ENCODE assay signal across 21 cellular contexts in genomic region chr2:236884776-236885175, GRCh38.
DNase-seq lines count a peak whose midpoint lies in the region; ATAC-seq and TF ChIP-seq lines count a peak whose summit lies in the region.
"Had no signal": no experiment of that assay in that cellular context is flagged by ENCODE, and none has a peak within 500 bp of the region (broad histone marks: within the 10 kb centered on the region; RNA-seq: fewer than 3 reads in every experiment).

No MANE protein-coding gene starts in this region.

- H2BK5ac ChIP-seq in trophoblast cell (ENCODE audit: low read depth, low read length, poor library complexity), result no peak overlapping the region

- H4K91ac ChIP-seq in trophoblast cell (ENCODE audit: low read depth, low read length), result peak overlapping the region; percentile 31

- H2AK5ac ChIP-seq in trophoblast cell (ENCODE audit: low read length), result peak overlapping the region; percentile 55

- no peak overlapping the region for H2AFZ ChIP-seq in trophoblast cell (ENCODE audit: insufficient read depth, low read length, poor library complexity)
- H2AFZ ChIP-seq: GM23338 had no signal

- H3K36me3 ChIP-seq in trophoblast cell (ENCODE audit: control insufficient read depth in 1 of 2, insufficient read depth in 2 of 2, low read length in 2 of 2), result peaks cover 0 to 4% of the 10 kb centered on the region in 2 experiments
- H3K36me3 ChIP-seq: BLaER1 had no signal

- peaks cover 4% of the 10 kb centered on the region for H3K9me3 ChIP-seq in trophoblast cell (ENCODE audit: insufficient read depth, low read depth, low read length)
- H3K9me3 ChIP-seq: BLaER1 had no signal

- no peak overlapping the region for H3K4ac ChIP-seq in trophoblast cell (ENCODE audit: low read depth, low read length)

- no peaks in the 10 kb centered on the region for H3K27me3 ChIP-seq in trophoblast cell (ENCODE audit: insufficient read depth, low read length)
- H3K27me3 ChIP-seq: BLaER1 had no signal

- no peak for ATAC-seq in activated CD8-positive, alpha-beta T cell treated with anti-CD3 and anti-CD28 coated beads, Interleukin-2, amount 10 ng/mL, durations not matched to agents 7 days and 5 days
- no peak for ATAC-seq in activated CD8-positive, alpha-beta T cell treated with anti-CD3 and anti-CD28 coated beads for 36 hours
- ATAC-seq in GM18498 (IDR thresholded peaks at IDR 0.05; ENCODE audit: unreplicated experiment) (no peak), HG02938 (IDR thresholded peaks at IDR 0.05; ENCODE audit: unreplicated experiment) (no peak)
- ATAC-seq: GM12878, GM23338, HCT116 had no signal

- H3K27ac Mint-ChIP-seq in activated CD8-positive, alpha-beta T cell treated with anti-CD3 and anti-CD28 coated beads, Interleukin-2, amount 10 ng/mL, durations not matched to agents 7 days and 5 days, result no peak overlapping the region
- no peak overlapping the region for H3K27ac Mint-ChIP-seq in activated CD8-positive, alpha-beta T cell treated with anti-CD3 and anti-CD28 coated beads for 36 hours
- H3K27ac Mint-ChIP-seq: B cell; CD14-positive monocyte; CD4-positive, alpha-beta T cell; CD8-positive, alpha-beta memory T cell; GM23338; H9 had no signal

- CTCF ChIA-PET in activated CD8-positive, alpha-beta T cell treated with anti-CD3 and anti-CD28 coated beads, Interleukin-2, amount 10 ng/mL, durations not matched to agents 7 days and 5 days (lab: Charles Lee), result interaction anchor here (0.7 kb wide), 1 partner anchor 9 kb away, joined by 3 read pairs; no protein-coding TSS in a partner anchor
- CTCF ChIA-PET in activated CD8-positive, alpha-beta T cell treated with anti-CD3 and anti-CD28 coated beads for 36 hours (lab: Charles Lee), result no interaction called here

- no peak overlapping the region for H3K9ac ChIP-seq in trophoblast cell (ENCODE audit: low read length)
- H3K9ac ChIP-seq: BLaER1 had no signal

- H3K27me3 Mint-ChIP-seq in activated CD8-positive, alpha-beta T cell treated with anti-CD3 and anti-CD28 coated beads, Interleukin-2, amount 10 ng/mL, durations not matched to agents 7 days and 5 days (ENCODE audit: low read depth), result peaks cover 6% of the 10 kb centered on the region
- H3K27me3 Mint-ChIP-seq in activated CD8-positive, alpha-beta T cell treated with anti-CD3 and anti-CD28 coated beads for 36 hours, result peaks cover 3% of the 10 kb centered on the region
- H3K27me3 Mint-ChIP-seq: CD4-positive, alpha-beta T cell had no signal

- H2BK120ac ChIP-seq in trophoblast cell (ENCODE audit: insufficient read depth, low read length, poor library complexity), result no peak overlapping the region

- no peaks in the 10 kb centered on the region for H3K9me3 Mint-ChIP-seq in activated CD8-positive, alpha-beta T cell treated with anti-CD3 and anti-CD28 coated beads, Interleukin-2, amount 10 ng/mL, durations not matched to agents 7 days and 5 days (ENCODE audit: insufficient read depth)
- H3K9me3 Mint-ChIP-seq in activated CD8-positive, alpha-beta T cell treated with anti-CD3 and anti-CD28 coated beads for 36 hours, result no peaks in the 10 kb centered on the region
- H3K9me3 Mint-ChIP-seq: CD4-positive, alpha-beta T cell; CD8-positive, alpha-beta memory T cell had no signal

- no peak overlapping the region for H3K4me3 Mint-ChIP-seq in activated CD8-positive, alpha-beta T cell treated with anti-CD3 and anti-CD28 coated beads, Interleukin-2, amount 10 ng/mL, durations not matched to agents 7 days and 5 days
- H3K4me3 Mint-ChIP-seq in activated CD8-positive, alpha-beta T cell treated with anti-CD3 and anti-CD28 coated beads for 36 hours, result no peak overlapping the region
- H3K4me3 Mint-ChIP-seq: B cell; CD14-positive monocyte; CD4-positive, alpha-beta T cell; CD8-positive, alpha-beta memory T cell; GM23338; H9 had no signal

- peaks cover 7 to 10% of the 10 kb centered on the region in 2 experiments for H3K4me1 ChIP-seq in trophoblast cell (ENCODE audit: control insufficient read depth in 1 of 2, insufficient read depth in 2 of 2, low read length in 2 of 2)
- H3K4me1 ChIP-seq: BLaER1 had no signal

- no peak overlapping the region for H3K27ac ChIP-seq in trophoblast cell (ENCODE audit: low read depth, low read length)
- H3K27ac ChIP-seq: 22Rv1, BLaER1 had no signal

- DNase-seq in activated CD8-positive, alpha-beta T cell treated with anti-CD3 and anti-CD28 coated beads, Interleukin-2, amount 10 ng/mL, durations not matched to agents 7 days and 5 days, result peak; percentile 13
- no peak for DNase-seq in activated CD8-positive, alpha-beta T cell treated with anti-CD3 and anti-CD28 coated beads for 36 hours
- DNase-seq in lower leg skin (ENCODE audit: low spot score in 2 of 2), result peak; percentile 10 to 64
- no peak for DNase-seq in trophoblast cell
- no peak for DNase-seq in cerebellar nuclear complex (lab: John Stamatoyannopoulos, UW)
- DNase-seq: CD4-positive, alpha-beta T cell; CD8-positive, alpha-beta memory T cell; DMS 273 treated with DMSO at 0.1 percent for 48 hours; DMS79; EL; GDM1; H9 had no signal

- no peak for TF ChIP-seq CTCF in activated CD8-positive, alpha-beta T cell treated with anti-CD3 and anti-CD28 coated beads for 36 hours (IDR thresholded peaks at IDR 0.05)
- no peak for TF ChIP-seq CTCF in lower leg skin (IDR thresholded peaks at IDR 0.05)

- H3K4me3 ChIP-seq in lower leg skin (ENCODE audit: low read depth, poor library complexity, severe bottlenecking) (no peak overlapping the region), trophoblast cell (ENCODE audit: low read depth, low read length) (no peak overlapping the region)
- H3K4me3 ChIP-seq: BLaER1, GM12878, GM23338 had no signal

- no peak overlapping the region for H3K23ac ChIP-seq in trophoblast cell (ENCODE audit: low read length)

- peak overlapping the region; percentile 14 for H3K14ac ChIP-seq in trophoblast cell (ENCODE audit: low read length)

- TF ChIP-seq POLR2A in lower leg skin (IDR thresholded peaks at IDR 0.05), result no peak

- H3K18ac ChIP-seq in trophoblast cell (ENCODE audit: low read length), result no peak overlapping the region

- intact Hi-C loops in activated CD8-positive, alpha-beta T cell treated with anti-CD3 and anti-CD28 coated beads for 36 hours (cut with micrococcal nuclease), result no loop called here
- intact Hi-C loops in lower leg skin (cut with DNase I; ENCODE audit: low total_unique reads), result no loop called here

- H3K79me1 ChIP-seq in trophoblast cell (ENCODE audit: low read length), result peaks cover 18% of the 10 kb centered on the region

- no peak overlapping the region for H4K12ac ChIP-seq in trophoblast cell (ENCODE audit: low read depth, low read length)

- no peaks in the 10 kb centered on the region for H3K4me1 Mint-ChIP-seq in activated CD8-positive, alpha-beta T cell treated with anti-CD3 and anti-CD28 coated beads, Interleukin-2, amount 10 ng/mL, durations not matched to agents 7 days and 5 days (ENCODE audit: low read depth)
- no peaks in the 10 kb centered on the region for H3K4me1 Mint-ChIP-seq in activated CD8-positive, alpha-beta T cell treated with anti-CD3 and anti-CD28 coated beads for 36 hours (ENCODE audit: low read depth)
- H3K4me1 Mint-ChIP-seq: B cell; CD8-positive, alpha-beta memory T cell; GM23338; H9 had no signal

- no peak overlapping the region for H3K4me2 ChIP-seq in trophoblast cell (ENCODE audit: low read length)
- H3K4me2 ChIP-seq: BLaER1, GM23338 had no signal

- WGBS in lower leg skin, 2 donors, result 69 to 75% methylated on average over 4 of the region's 4 CpGs
- WGBS in trophoblast cell (ENCODE audit: extremely low coverage, insufficient coverage, insufficient read length), result no CpG with 5 or more reads among the region's 4 CpGs

- H4K8ac ChIP-seq in trophoblast cell (ENCODE audit: low read depth, low read length), result no peak overlapping the region

- H3K36me3 Mint-ChIP-seq in activated CD8-positive, alpha-beta T cell treated with anti-CD3 and anti-CD28 coated beads, Interleukin-2, amount 10 ng/mL, durations not matched to agents 7 days and 5 days (ENCODE audit: low read depth), result no peaks in the 10 kb centered on the region
- H3K36me3 Mint-ChIP-seq in activated CD8-positive, alpha-beta T cell treated with anti-CD3 and anti-CD28 coated beads for 36 hours (ENCODE audit: low read depth), result no peaks in the 10 kb centered on the region
- H3K36me3 Mint-ChIP-seq: CD14-positive monocyte; CD8-positive, alpha-beta memory T cell had no signal

- H3K79me2 ChIP-seq in trophoblast cell (ENCODE audit: control insufficient read depth, insufficient read depth, low read length, poor library complexity), result no peaks in the 10 kb centered on the region

- H2BK12ac ChIP-seq in trophoblast cell (ENCODE audit: low read length), result peak overlapping the region; percentile 46

- POLR2A ChIA-PET in activated CD8-positive, alpha-beta T cell treated with anti-CD3 and anti-CD28 coated beads, Interleukin-2, amount 10 ng/mL, durations not matched to agents 7 days and 5 days (lab: Charles Lee), result no interaction called here
- POLR2A ChIA-PET in activated CD8-positive, alpha-beta T cell treated with anti-CD3 and anti-CD28 coated beads for 36 hours (lab: Charles Lee), result no interaction called here

Comparison
In these comparisons a context has a peak if more than half of its experiments do, and no peak if none do; other contexts are left out.
1. DNase-seq: peak in activated CD8-positive, alpha-beta T cell treated with anti-CD3 and anti-CD28 coated beads, Interleukin-2, amount 10 ng/mL, durations not matched to agents 7 days and 5 days (single experiment) and lower leg skin (2 of 2); none in activated CD8-positive, alpha-beta T cell treated with anti-CD3 and anti-CD28 coated beads for 36 hours (single experiment), trophoblast cell (0 of 2) and cerebellar nuclear complex (0 of 2).